Comparison of ENCODE assay signal across 1 cellular context in genomic region chr5:54693936-54694510, GRCh38.
TF ChIP-seq lines count a peak whose summit lies in the region.

No MANE protein-coding gene starts in this region.

TF ChIP-seq in GM23338, 12 proteins besides CTCF, POLR2A, EP300 and RAD21 (continued from another document):
- TF ChIP-seq, protein P1, sequence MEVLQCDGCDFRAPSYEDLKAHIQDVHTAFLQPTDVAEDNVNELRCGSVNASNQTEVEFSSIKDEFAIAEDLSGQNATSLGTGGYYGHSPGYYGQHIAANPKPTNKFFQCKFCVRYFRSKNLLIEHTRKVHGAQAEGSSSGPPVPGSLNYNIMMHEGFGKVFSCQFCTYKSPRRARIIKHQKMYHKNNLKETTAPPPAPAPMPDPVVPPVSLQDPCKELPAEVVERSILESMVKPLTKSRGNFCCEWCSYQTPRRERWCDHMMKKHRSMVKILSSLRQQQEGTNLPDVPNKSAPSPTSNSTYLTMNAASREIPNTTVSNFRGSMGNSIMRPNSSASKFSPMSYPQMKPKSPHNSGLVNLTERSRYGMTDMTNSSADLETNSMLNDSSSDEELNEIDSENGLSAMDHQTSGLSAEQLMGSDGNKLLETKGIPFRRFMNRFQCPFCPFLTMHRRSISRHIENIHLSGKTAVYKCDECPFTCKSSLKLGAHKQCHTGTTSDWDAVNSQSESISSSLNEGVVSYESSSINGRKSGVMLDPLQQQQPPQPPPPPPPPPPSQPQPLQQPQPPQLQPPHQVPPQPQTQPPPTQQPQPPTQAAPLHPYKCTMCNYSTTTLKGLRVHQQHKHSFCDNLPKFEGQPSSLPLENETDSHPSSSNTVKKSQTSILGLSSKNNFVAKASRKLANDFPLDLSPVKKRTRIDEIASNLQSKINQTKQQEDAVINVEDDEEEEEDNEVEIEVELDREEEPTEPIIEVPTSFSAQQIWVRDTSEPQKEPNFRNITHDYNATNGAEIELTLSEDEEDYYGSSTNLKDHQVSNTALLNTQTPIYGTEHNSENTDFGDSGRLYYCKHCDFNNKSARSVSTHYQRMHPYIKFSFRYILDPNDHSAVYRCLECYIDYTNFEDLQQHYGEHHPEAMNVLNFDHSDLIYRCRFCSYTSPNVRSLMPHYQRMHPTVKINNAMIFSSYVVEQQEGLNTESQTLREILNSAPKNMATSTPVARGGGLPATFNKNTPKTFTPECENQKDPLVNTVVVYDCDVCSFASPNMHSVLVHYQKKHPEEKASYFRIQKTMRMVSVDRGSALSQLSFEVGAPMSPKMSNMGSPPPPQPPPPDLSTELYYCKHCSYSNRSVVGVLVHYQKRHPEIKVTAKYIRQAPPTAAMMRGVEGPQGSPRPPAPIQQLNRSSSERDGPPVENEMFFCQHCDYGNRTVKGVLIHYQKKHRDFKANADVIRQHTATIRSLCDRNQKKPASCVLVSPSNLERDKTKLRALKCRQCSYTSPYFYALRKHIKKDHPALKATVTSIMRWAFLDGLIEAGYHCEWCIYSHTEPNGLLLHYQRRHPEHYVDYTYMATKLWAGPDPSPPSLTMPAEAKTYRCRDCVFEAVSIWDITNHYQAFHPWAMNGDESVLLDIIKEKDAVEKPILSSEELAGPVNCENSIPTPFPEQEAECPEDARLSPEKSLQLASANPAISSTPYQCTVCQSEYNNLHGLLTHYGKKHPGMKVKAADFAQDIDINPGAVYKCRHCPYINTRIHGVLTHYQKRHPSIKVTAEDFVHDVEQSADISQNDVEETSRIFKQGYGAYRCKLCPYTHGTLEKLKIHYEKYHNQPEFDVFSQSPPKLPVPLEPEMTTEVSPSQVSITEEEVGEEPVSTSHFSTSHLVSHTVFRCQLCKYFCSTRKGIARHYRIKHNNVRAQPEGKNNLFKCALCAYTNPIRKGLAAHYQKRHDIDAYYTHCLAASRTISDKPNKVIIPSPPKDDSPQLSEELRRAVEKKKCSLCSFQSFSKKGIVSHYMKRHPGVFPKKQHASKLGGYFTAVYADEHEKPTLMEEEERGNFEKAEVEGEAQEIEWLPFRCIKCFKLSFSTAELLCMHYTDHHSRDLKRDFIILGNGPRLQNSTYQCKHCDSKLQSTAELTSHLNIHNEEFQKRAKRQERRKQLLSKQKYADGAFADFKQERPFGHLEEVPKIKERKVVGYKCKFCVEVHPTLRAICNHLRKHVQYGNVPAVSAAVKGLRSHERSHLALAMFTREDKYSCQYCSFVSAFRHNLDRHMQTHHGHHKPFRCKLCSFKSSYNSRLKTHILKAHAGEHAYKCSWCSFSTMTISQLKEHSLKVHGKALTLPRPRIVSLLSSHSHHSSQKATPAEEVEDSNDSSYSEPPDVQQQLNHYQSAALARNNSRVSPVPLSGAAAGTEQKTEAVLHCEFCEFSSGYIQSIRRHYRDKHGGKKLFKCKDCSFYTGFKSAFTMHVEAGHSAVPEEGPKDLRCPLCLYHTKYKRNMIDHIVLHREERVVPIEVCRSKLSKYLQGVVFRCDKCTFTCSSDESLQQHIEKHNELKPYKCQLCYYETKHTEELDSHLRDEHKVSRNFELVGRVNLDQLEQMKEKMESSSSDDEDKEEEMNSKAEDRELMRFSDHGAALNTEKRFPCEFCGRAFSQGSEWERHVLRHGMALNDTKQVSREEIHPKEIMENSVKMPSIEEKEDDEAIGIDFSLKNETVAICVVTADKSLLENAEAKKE (CRISPR knock-in tag; IDR thresholded peaks at IDR 0.05) = no peak
- TF ChIP-seq REST (IDR thresholded peaks at IDR 0.05; ENCODE audit: unreplicated experiment) (no peak), STAT1 (IDR thresholded peaks at IDR 0.05; ENCODE audit: unreplicated experiment) (no peak), CREB1 (CRISPR knock-in tag; IDR thresholded peaks at IDR 0.05; ENCODE audit: low read depth) (no peak), POLR2AphosphoS5 (IDR thresholded peaks at IDR 0.05; ENCODE audit: low read depth) (no peak), ZNF331 (CRISPR knock-in tag; IDR thresholded peaks at IDR 0.05; ENCODE audit: low read depth) (no peak)
